ENCODE assay signal across 16 cellular contexts in the genomic region with DNA sequence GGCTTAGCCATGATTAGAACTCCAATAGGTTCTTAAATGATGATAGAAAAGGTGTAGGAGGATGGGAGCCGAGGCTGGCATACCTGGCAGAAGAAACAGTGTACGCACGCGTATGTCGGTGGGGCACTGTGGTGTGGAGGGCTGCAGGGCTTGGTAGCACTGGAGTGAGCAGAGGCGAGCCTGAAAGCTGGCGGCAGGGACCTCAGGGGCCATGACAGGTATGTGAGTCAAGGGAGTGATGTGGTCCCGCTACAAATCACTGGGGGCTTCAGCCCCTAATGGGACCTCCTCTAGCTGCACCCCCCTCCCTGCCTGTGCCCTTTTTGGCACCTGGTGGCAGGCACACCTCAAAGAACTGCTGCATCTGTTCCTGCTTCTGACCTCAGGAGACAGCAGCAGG.
DNase-seq lines count a peak whose midpoint lies in the region; ATAC-seq and TF ChIP-seq lines count a peak whose summit lies in the region.
"Had no signal": no experiment of that assay in that cellular context is flagged by ENCODE, and none has a peak within 500 bp of the region (broad histone marks: within the 10 kb centered on the region; RNA-seq: fewer than 3 reads in every experiment).

No MANE protein-coding gene starts in this region.

- H3K79me2 ChIP-seq in OCI-LY3 (ENCODE audit: low read length), result peaks cover 17% of the 10 kb centered on the region; the same call in 1 of the 2 replicates

- H3K36me3 ChIP-seq in OCI-LY3 (replicated peaks; ENCODE audit: low read depth, low read length), result no peaks in the 10 kb centered on the region
- H3K36me3 ChIP-seq: right lobe of liver had no signal

- no peaks in the 10 kb centered on the region for H3K9me3 Mint-ChIP-seq in activated T-cell treated with anti-CD3 and anti-CD28 coated beads, Interleukin-2, amount 50 U/mL, for 24 hours
- H3K9me3 Mint-ChIP-seq in effector memory CD8-positive, alpha-beta T cell, result no peaks in the 10 kb centered on the region
- H3K9me3 Mint-ChIP-seq in progenitor cell of endocrine pancreas (ENCODE audit: low read depth), result no peaks in the 10 kb centered on the region
- H3K9me3 Mint-ChIP-seq: activated CD4-positive, alpha-beta T cell treated with anti-CD3 and anti-CD28 coated beads, Interleukin-2, amount 10 ng/mL, durations not matched to agents 7 days and 5 days; nephron had no signal

- peaks cover 6% of the 10 kb centered on the region for H3K36me3 Mint-ChIP-seq in activated T-cell treated with anti-CD3 and anti-CD28 coated beads, Interleukin-2, amount 50 U/mL, for 24 hours (ENCODE audit: low read depth)
- peaks cover 15% of the 10 kb centered on the region for H3K36me3 Mint-ChIP-seq in effector memory CD8-positive, alpha-beta T cell (ENCODE audit: insufficient read depth)
- no peaks in the 10 kb centered on the region for H3K36me3 Mint-ChIP-seq in progenitor cell of endocrine pancreas (ENCODE audit: insufficient read depth)

- no peak overlapping the region for H2AFZ ChIP-seq in OCI-LY3 (ENCODE audit: low read depth, low read length)

- TF ChIP-seq CTCF in OCI-LY3 (IDR thresholded peaks at IDR 0.05; ENCODE audit: low read depth, low read length), result no peak
- TF ChIP-seq CTCF in progenitor cell of endocrine pancreas (IDR thresholded peaks at IDR 0.05; ENCODE audit: unreplicated experiment), result no peak

- H3K27me3 Mint-ChIP-seq in activated T-cell treated with anti-CD3 and anti-CD28 coated beads, Interleukin-2, amount 50 U/mL, for 24 hours, result no peaks in the 10 kb centered on the region
- H3K27me3 Mint-ChIP-seq in effector memory CD8-positive, alpha-beta T cell, result no peaks in the 10 kb centered on the region
- no peaks in the 10 kb centered on the region for H3K27me3 Mint-ChIP-seq in progenitor cell of endocrine pancreas
- H3K27me3 Mint-ChIP-seq: activated CD4-positive, alpha-beta T cell treated with anti-CD3 and anti-CD28 coated beads, Interleukin-2, amount 10 ng/mL, durations not matched to agents 7 days and 5 days had no signal

- H3K4me2 ChIP-seq in OCI-LY3 (ENCODE audit: low read length), result peak overlapping the region; percentile 86

- ATAC-seq in effector memory CD8-positive, alpha-beta T cell (replicated peaks), result no peak
- ATAC-seq: left colon, right lobe of liver had no signal

- no peak for DNase-seq in activated T-cell treated with anti-CD3 and anti-CD28 coated beads, Interleukin-2, amount 50 U/mL, for 24 hours
- no peak for DNase-seq in activated T-cell treated with anti-CD3 and anti-CD28 coated beads for 4 hours
- no peak for DNase-seq in effector memory CD8-positive, alpha-beta T cell
- no peak for DNase-seq in progenitor cell of endocrine pancreas (ENCODE audit: low spot score, unreplicated experiment)
- no peak for DNase-seq in SK-N-DZ (ENCODE audit: low spot score)
- no peak for DNase-seq in NCI-H146 treated with DMSO at 0.1 percent for 48 hours (lab: John Stamatoyannopoulos, UW; ENCODE audit: unreplicated experiment)
- DNase-seq in NCI-H187 treated with DMSO at 0.1 percent for 48 hours (lab: John Stamatoyannopoulos, UW), result no peak
- DNase-seq: activated CD4-positive, alpha-beta T cell treated with anti-CD3 and anti-CD28 coated beads, Interleukin-2, amount 10 ng/mL, durations not matched to agents 7 days and 5 days; Caco-2; left colon; right lobe of liver; stimulated activated CD8-positive, alpha-beta memory T cell treated with anti-CD3 and anti-CD28 coated beads, Interleukin-4, amount 100 ng/mL, for 48 hours; T-helper 9 cell; trophoblast cell had no signal

- no peaks in the 10 kb centered on the region for H4K20me1 ChIP-seq in OCI-LY3 (ENCODE audit: insufficient read depth, low read length)

- no peaks in the 10 kb centered on the region for H3K27me3 ChIP-seq in OCI-LY3 (ENCODE audit: low read depth, low read length)
- H3K27me3 ChIP-seq: right lobe of liver had no signal

- peak overlapping the region; percentile 95 for H3K27ac ChIP-seq in OCI-LY3 (ENCODE audit: low read length)
- H3K27ac ChIP-seq: right lobe of liver had no signal

- H3K4me1 Mint-ChIP-seq in activated T-cell treated with anti-CD3 and anti-CD28 coated beads, Interleukin-2, amount 50 U/mL, for 24 hours (ENCODE audit: low read depth), result peaks cover 49% of the 10 kb centered on the region
- H3K4me1 Mint-ChIP-seq in effector memory CD8-positive, alpha-beta T cell (ENCODE audit: low read depth in 2 of 2), result peaks cover 38 to 46% of the 10 kb centered on the region in 2 donors
- H3K4me1 Mint-ChIP-seq in progenitor cell of endocrine pancreas (ENCODE audit: low read depth), result peaks cover 24% of the 10 kb centered on the region

- H3K27ac Mint-ChIP-seq in activated T-cell treated with anti-CD3 and anti-CD28 coated beads, Interleukin-2, amount 50 U/mL, for 24 hours, result peak overlapping the region; percentile 93
- peak overlapping the region; percentile 74 to 95 for H3K27ac Mint-ChIP-seq in effector memory CD8-positive, alpha-beta T cell
- peak overlapping the region; percentile 12 for H3K27ac Mint-ChIP-seq in progenitor cell of endocrine pancreas

- no peak overlapping the region for H3K4me3 Mint-ChIP-seq in activated T-cell treated with anti-CD3 and anti-CD28 coated beads, Interleukin-2, amount 50 U/mL, for 24 hours
- H3K4me3 Mint-ChIP-seq in effector memory CD8-positive, alpha-beta T cell, result no peak overlapping the region
- no peak overlapping the region for H3K4me3 Mint-ChIP-seq in progenitor cell of endocrine pancreas (ENCODE audit: low read depth)
- H3K4me3 Mint-ChIP-seq: activated CD4-positive, alpha-beta T cell treated with anti-CD3 and anti-CD28 coated beads, Interleukin-2, amount 10 ng/mL, durations not matched to agents 7 days and 5 days; nephron had no signal

- H3K4me1 ChIP-seq in OCI-LY3 (ENCODE audit: low read length), result peaks cover 34% of the 10 kb centered on the region

- H3K4me3 ChIP-seq in OCI-LY3 (ENCODE audit: low read length), result peak overlapping the region; percentile 80
- H3K4me3 ChIP-seq: right lobe of liver had no signal

- no peaks in the 10 kb centered on the region; the same call in 1 of the 2 replicates for H3K9me3 ChIP-seq in OCI-LY3 (ENCODE audit: insufficient read depth, low read length)
- H3K9me3 ChIP-seq: Caco-2, right lobe of liver had no signal

- peak overlapping the region; percentile 67 for H3K9ac ChIP-seq in OCI-LY3 (ENCODE audit: low read length)

Comparison
In these comparisons a context has a peak if more than half of its experiments do, and no peak if none do; other contexts are left out.
1. H3K27ac Mint-ChIP-seq: peak in every context shown above with its lines; median percentile 93 in activated T-cell treated with anti-CD3 and anti-CD28 coated beads, Interleukin-2, amount 50 U/mL, for 24 hours; 84 in effector memory CD8-positive, alpha-beta T cell; 12 in progenitor cell of endocrine pancreas.